Comparison of ENCODE assay signal across 8 cellular contexts in genomic region chr16:11828696-11829095, GRCh38.
"Had no signal": no experiment of that assay in that cellular context is flagged by ENCODE, and none has a peak within 500 bp of the region (broad histone marks: within the 10 kb centered on the region; RNA-seq: fewer than 3 reads in every experiment).

No MANE protein-coding gene starts in this region.

- DNase-seq: GM23248, GOT3, H7, IMR-90, KG1 had no signal

- FAIRE-seq: HTR-8/SVneo, K562 had no signal

- H3K4me3 ChIP-seq: GM23248, HAP-1, K562 had no signal

- H3K9me3 ChIP-seq: HAP-1 had no signal

- H2AFZ ChIP-seq: GM23248 had no signal

- H3K36me3 ChIP-seq: HAP-1 had no signal

- H3K9ac ChIP-seq: GM23248 had no signal

- H3K27ac ChIP-seq: GM23248 had no signal
